In genomic region chr6:161273752-161274487, GRCh38 we compare ENCODE assay signal across 8 cellular contexts. TPM values are rescaled to one million over a fixed set of nuclear protein-coding genes. Genes with fewer than 3 reads are reported as not detected.
DNase-seq lines count a peak whose midpoint lies in the region; ATAC-seq, FAIRE-seq and TF ChIP-seq lines count a peak whose summit lies in the region.

A gene with protein sequence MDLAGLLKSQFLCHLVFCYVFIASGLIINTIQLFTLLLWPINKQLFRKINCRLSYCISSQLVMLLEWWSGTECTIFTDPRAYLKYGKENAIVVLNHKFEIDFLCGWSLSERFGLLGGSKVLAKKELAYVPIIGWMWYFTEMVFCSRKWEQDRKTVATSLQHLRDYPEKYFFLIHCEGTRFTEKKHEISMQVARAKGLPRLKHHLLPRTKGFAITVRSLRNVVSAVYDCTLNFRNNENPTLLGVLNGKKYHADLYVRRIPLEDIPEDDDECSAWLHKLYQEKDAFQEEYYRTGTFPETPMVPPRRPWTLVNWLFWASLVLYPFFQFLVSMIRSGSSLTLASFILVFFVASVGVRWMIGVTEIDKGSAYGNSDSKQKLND (minus strand): TSS chr6:161274061. CDS start chr6:161232213, 41,848 bp downstream.

- H3K4me2 ChIP-seq in skeletal muscle satellite cell (ENCODE audit: low read length): peak within 1 kb of the TSS; percentile 88

- CTCF ChIA-PET in MCF 10A (lab: Yijun Ruan, JAX): interaction anchor here (0.9 to 1.6 kb wide), 3 partner anchors 9 to 344 kb away, joined by 3 to 12 read pairs (median 5); no protein-coding TSS in a partner anchor

- peak within 1 kb of the TSS; percentile 80 for H3K4me3 Mint-ChIP-seq in MCF 10A (ENCODE audit: unreplicated experiment)

- peak within 1 kb of the TSS; percentile 88 for H3K9ac ChIP-seq in iPS-18a (ENCODE audit: low read length)
- peak within 1 kb of the TSS; percentile 85 for H3K9ac ChIP-seq in skeletal muscle satellite cell (ENCODE audit: low read depth, low read length)

- H3K27me3 ChIP-seq in iPS-18a (ENCODE audit: control insufficient read depth, insufficient read depth, low read length) (no peaks in the 10 kb centered on the region), skeletal muscle satellite cell (ENCODE audit: control insufficient read depth, insufficient read depth, low read length) (no peaks in the 10 kb centered on the region)

- H3K27ac ChIP-seq in iPS-18a (ENCODE audit: low read length): peak within 1 kb of the TSS; percentile 89

- peaks cover 29% of the 10 kb centered on the region for H3K4me1 ChIP-seq in iPS-18a (ENCODE audit: control insufficient read depth, low read depth, low read length)
- H3K4me1 ChIP-seq in skeletal muscle satellite cell (ENCODE audit: control insufficient read depth, insufficient read depth, low read length): peaks cover 14% of the 10 kb centered on the region

- FAIRE-seq in TTC549 (lab: Jason Lieb, UNC): peak; percentile 98

- H3K27me3 Mint-ChIP-seq in MCF 10A (ENCODE audit: insufficient read depth, unreplicated experiment): no peaks in the 10 kb centered on the region

- H3K4me3 ChIP-seq in iPS-18a (ENCODE audit: low read length): peak within 1 kb of the TSS; percentile 83
- H3K4me3 ChIP-seq in skeletal muscle satellite cell (ENCODE audit: low read length): peak within 1 kb of the TSS; percentile 86

- no TSS peak for BruUV-seq in MCF 10A (replicated peaks; lab: Mats Ljungman, UMichigan)

- no peaks in the 10 kb centered on the region for H3K9me3 ChIP-seq in iPS-18a (ENCODE audit: control insufficient read depth, low read depth, low read length)
- H3K9me3 ChIP-seq in skeletal muscle satellite cell (replicated peaks; ENCODE audit: low read length): no peaks in the 10 kb centered on the region

- intact Hi-C loops in MCF 10A (cut with micrococcal nuclease): loop anchor here (1.0 to 2.0 kb wide), 2 partner anchors 95 to 105 kb away; no protein-coding TSS in a partner anchor

- peak; percentile 64 for DNase-seq in 8988T
- DNase-seq in NCI-H2107 treated with DMSO at 0.1 percent for 48 hours (lab: John Stamatoyannopoulos, UW; ENCODE audit: unreplicated experiment): peak; percentile 98
- DNase-seq in MCF 10A (ENCODE audit: unreplicated experiment): peak; percentile 97

- ATAC-seq in GM18519 (IDR thresholded peaks at IDR 0.05; ENCODE audit: low FRiP score, unreplicated experiment): peak; percentile 99
- peak; percentile 99 for ATAC-seq in HG03039 (IDR thresholded peaks at IDR 0.05; ENCODE audit: unreplicated experiment)

- H3K36me3 ChIP-seq in iPS-18a (ENCODE audit: control insufficient read depth, low read depth, low read length): no peaks in the 10 kb centered on the region
- no peaks in the 10 kb centered on the region for H3K36me3 ChIP-seq in skeletal muscle satellite cell (ENCODE audit: insufficient read depth, low read length)

- POLR2A ChIA-PET in MCF 10A (lab: Yijun Ruan, JAX): interaction anchor here (0.7 to 1.3 kb wide), 9 partner anchors 11 to 344 kb away, joined by 3 to 4 read pairs (median 3); no protein-coding TSS in a partner anchor

- H3K9me3 Mint-ChIP-seq in MCF 10A (ENCODE audit: unreplicated experiment): peaks cover 7% of the 10 kb centered on the region

- peak within 1 kb of the TSS; percentile 98 for H3K27ac Mint-ChIP-seq in MCF 10A (ENCODE audit: low read depth, unreplicated experiment)

- H3K36me3 Mint-ChIP-seq in MCF 10A (ENCODE audit: insufficient read depth, unreplicated experiment): no peaks in the 10 kb centered on the region

- no peak for TF ChIP-seq CTCF in MCF 10A (IDR thresholded peaks at IDR 0.05; ENCODE audit: unreplicated experiment)

- peaks cover 15% of the 10 kb centered on the region for H3K4me1 Mint-ChIP-seq in MCF 10A (ENCODE audit: insufficient read depth, unreplicated experiment)

RNA-seq across cellular contexts. Expression of the gene that starts here (rescaled TPM):
- 5.6 and 7.3 TPM in 2 replicates for total RNA-seq in MCF 10A (2022)
- total RNA-seq in skeletal muscle satellite cell (2012; rRNA removed): 11.7 and 12.2 TPM in 2 replicates

Comparison
In these comparisons a context has a peak if more than half of its experiments do, and no peak if none do; other contexts are left out.
1. Peak in every context shown above with its lines: DNase-seq, ATAC-seq, H3K4me3 ChIP-seq and H3K27ac ChIP-seq.